ENCODE assay signal across 17 cellular contexts in the genomic region with DNA sequence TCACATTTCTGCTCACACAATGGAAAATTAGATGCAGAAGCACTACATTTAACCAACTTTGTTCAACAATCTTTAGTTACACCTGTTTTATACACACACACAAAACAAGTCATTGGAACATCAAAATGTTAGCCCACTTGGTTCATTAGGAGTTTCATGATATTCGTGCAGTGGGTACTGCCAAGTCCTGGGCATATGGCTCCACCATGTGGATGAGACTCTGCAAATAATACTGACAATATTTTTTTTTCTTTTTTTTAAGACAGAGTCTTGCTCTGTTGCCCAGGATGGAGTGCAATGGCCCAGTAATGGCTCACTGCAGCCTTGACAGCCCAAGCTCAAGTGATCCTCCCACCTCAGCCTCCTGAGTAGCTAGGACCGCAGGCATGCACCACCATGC. TPM values are rescaled to one million over a fixed set of nuclear protein-coding genes. Genes with fewer than 3 reads are reported as not detected.
DNase-seq lines count a peak whose midpoint lies in the region; TF ChIP-seq lines count a peak whose summit lies in the region.
"Had no signal": no experiment of that assay in that cellular context is flagged by ENCODE, and none has a peak within 500 bp of the region (broad histone marks: within the 10 kb centered on the region; RNA-seq: fewer than 3 reads in every experiment).

No MANE protein-coding gene starts in this region.

- no peak overlapping the region for H3K4me3 ChIP-seq in liver (ENCODE audit: low read depth in 1 of 3, low read length in 3 of 3)
- H3K4me3 ChIP-seq: heart right ventricle had no signal

- H3K4me1 Mint-ChIP-seq in chondrocyte (ENCODE audit: low read depth): no peaks in the 10 kb centered on the region
- H3K4me1 Mint-ChIP-seq: activated B cell treated with CpG ODN at 0.5 μM for 24 hours; activated CD8-positive, alpha-beta memory T cell treated with anti-CD3 and anti-CD28 coated beads, Interleukin-2, amount 10 ng/mL, durations not matched to agents 7 days and 5 days; central memory CD8-positive, alpha-beta T cell had no signal

- TF ChIP-seq CTCF in chondrocyte (IDR thresholded peaks at IDR 0.05) (peak; percentile 61), liver (IDR thresholded peaks at IDR 0.05; ENCODE audit: low read depth, low read length, missing input control) (no peak)

- no peak for TF ChIP-seq EP300 in Ishikawa (IDR thresholded peaks at IDR 0.05; ENCODE audit: borderline replicate concordance)

- H3K9ac ChIP-seq in liver (ENCODE audit: low read depth in 1 of 2, low read length in 2 of 2): no peak overlapping the region

- H3K27me3 ChIP-seq in liver (ENCODE audit: control insufficient read depth in 4 of 4, insufficient read depth in 4 of 4, low read length in 3 of 4): no peaks in the 10 kb centered on the region
- H3K27me3 ChIP-seq: heart right ventricle had no signal

- H3K27ac Mint-ChIP-seq in chondrocyte (ENCODE audit: unreplicated experiment): no peak overlapping the region
- H3K27ac Mint-ChIP-seq: activated B cell treated with CpG ODN at 0.5 μM for 24 hours; activated CD8-positive, alpha-beta memory T cell treated with anti-CD3 and anti-CD28 coated beads, Interleukin-2, amount 10 ng/mL, durations not matched to agents 7 days and 5 days; activated naive CD4-positive, alpha-beta T cell treated with anti-CD3 and anti-CD28 coated beads for 36 hours; natural killer cell treated with Interleukin-12 subunit alpha and Interleukin-12 subunit beta and Interleukin-15 and Interleukin-18, amount 100 ng/mL, for 72 hours had no signal

- H3K9me3 ChIP-seq in liver (ENCODE audit: control insufficient read depth in 4 of 4, low read length in 3 of 4): peaks cover 0 to 3% (median 1%) of the 10 kb centered on the region in 4 donors

- TF ChIP-seq RAD21 in Ishikawa (IDR thresholded peaks at IDR 0.05; ENCODE audit: low read depth) (peak; percentile 22; the same call in 1 of the 2 replicates), liver (IDR thresholded peaks at IDR 0.05) (peak; percentile 34 to 58)

- 91% methylated on average over 2 of the region's 2 CpGs for WGBS in liver

- no peak overlapping the region for H3K27ac ChIP-seq in liver (ENCODE audit: low read depth in 1 of 2, low read length in 2 of 2)
- H3K27ac ChIP-seq: heart right ventricle had no signal

- DNase-seq in Caki2 (ENCODE audit: low read depth) (peak; percentile 16), chondrocyte (ENCODE audit: low spot score) (no peak), cerebellar cortex (ENCODE audit: low spot score) (no peak), NCI-H1930 (lab: John Stamatoyannopoulos, UW) (no peak), LoVo (ENCODE audit: low spot score) (no peak)
- DNase-seq in stimulated activated CD4-positive, alpha-beta T cell treated with anti-CD3 and anti-CD28 coated beads, Interleukin-4, amount 100 ng/mL, for 24 hours: no peak
- DNase-seq: activated B cell treated with CpG ODN at 0.5 μM for 24 hours; activated CD8-positive, alpha-beta memory T cell treated with anti-CD3 and anti-CD28 coated beads, Interleukin-2, amount 10 ng/mL, durations not matched to agents 7 days and 5 days; activated naive CD4-positive, alpha-beta T cell treated with anti-CD3 and anti-CD28 coated beads for 36 hours; heart right ventricle; left colon; NCI-H1105 treated with DMSO at 0.1 percent for 48 hours; retina had no signal

- in situ Hi-C loops in Caki2 (cut with HindIII; ENCODE audit: low pct_unique_long_range_greater_than_20kb, low sequenced_read_pairs): no loop called here

- H3K27me3 Mint-ChIP-seq in chondrocyte (ENCODE audit: low read depth): no peaks in the 10 kb centered on the region
- H3K27me3 Mint-ChIP-seq: activated B cell treated with CpG ODN at 0.5 μM for 24 hours; activated CD8-positive, alpha-beta memory T cell treated with anti-CD3 and anti-CD28 coated beads, Interleukin-2, amount 10 ng/mL, durations not matched to agents 7 days and 5 days; central memory CD8-positive, alpha-beta T cell; natural killer cell treated with Interleukin-12 subunit alpha and Interleukin-12 subunit beta and Interleukin-15 and Interleukin-18, amount 100 ng/mL, for 72 hours had no signal

- H3K4me3 Mint-ChIP-seq in chondrocyte (ENCODE audit: unreplicated experiment): no peak overlapping the region
- H3K4me3 Mint-ChIP-seq: activated B cell treated with CpG ODN at 0.5 μM for 24 hours; activated CD8-positive, alpha-beta memory T cell treated with anti-CD3 and anti-CD28 coated beads, Interleukin-2, amount 10 ng/mL, durations not matched to agents 7 days and 5 days; activated naive CD4-positive, alpha-beta T cell treated with anti-CD3 and anti-CD28 coated beads for 36 hours; central memory CD8-positive, alpha-beta T cell; natural killer cell treated with Interleukin-12 subunit alpha and Interleukin-12 subunit beta and Interleukin-15 and Interleukin-18, amount 100 ng/mL, for 72 hours had no signal

- no peaks in the 10 kb centered on the region for H3K4me1 ChIP-seq in liver (ENCODE audit: control insufficient read depth in 4 of 4, insufficient read depth in 4 of 4, low read length in 3 of 4)
- H3K4me1 ChIP-seq: heart right ventricle had no signal

- H3K36me3 Mint-ChIP-seq in chondrocyte (ENCODE audit: low read depth): peaks cover 19% of the 10 kb centered on the region
- H3K36me3 Mint-ChIP-seq: activated CD8-positive, alpha-beta memory T cell treated with anti-CD3 and anti-CD28 coated beads, Interleukin-2, amount 10 ng/mL, durations not matched to agents 7 days and 5 days had no signal

- no peaks in the 10 kb centered on the region for H3K36me3 ChIP-seq in liver (ENCODE audit: control insufficient read depth in 4 of 4, insufficient read depth in 3 of 4, low read depth in 1 of 4, low read length in 3 of 4)

- H3K9me3 Mint-ChIP-seq in chondrocyte (ENCODE audit: low read depth): peaks cover 25% of the 10 kb centered on the region

TF ChIP-seq in Ishikawa, 13 proteins besides CTCF, POLR2A, EP300 and RAD21 (continues in another document):
- no peak for TF ChIP-seq TAF1 (IDR thresholded peaks at IDR 0.05; ENCODE audit: low read depth)
- TF ChIP-seq TEAD4 (IDR thresholded peaks at IDR 0.05): no peak
- no peak for TF ChIP-seq CREB1 (IDR thresholded peaks at IDR 0.05; ENCODE audit: low read depth)
- TF ChIP-seq ZBTB7A (IDR thresholded peaks at IDR 0.05; ENCODE audit: low read depth): no peak
- TF ChIP-seq CEBPB (IDR thresholded peaks at IDR 0.05): no peak
- TF ChIP-seq, protein P1, sequence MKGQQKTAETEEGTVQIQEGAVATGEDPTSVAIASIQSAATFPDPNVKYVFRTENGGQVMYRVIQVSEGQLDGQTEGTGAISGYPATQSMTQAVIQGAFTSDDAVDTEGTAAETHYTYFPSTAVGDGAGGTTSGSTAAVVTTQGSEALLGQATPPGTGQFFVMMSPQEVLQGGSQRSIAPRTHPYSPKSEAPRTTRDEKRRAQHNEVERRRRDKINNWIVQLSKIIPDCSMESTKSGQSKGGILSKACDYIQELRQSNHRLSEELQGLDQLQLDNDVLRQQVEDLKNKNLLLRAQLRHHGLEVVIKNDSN (IDR thresholded peaks at IDR 0.05): no peak
- TF ChIP-seq EGR1 (IDR thresholded peaks at IDR 0.05): no peak
- TF ChIP-seq YY1 (IDR thresholded peaks at IDR 0.05; ENCODE audit: low read depth): no peak
- TF ChIP-seq, protein P2, sequence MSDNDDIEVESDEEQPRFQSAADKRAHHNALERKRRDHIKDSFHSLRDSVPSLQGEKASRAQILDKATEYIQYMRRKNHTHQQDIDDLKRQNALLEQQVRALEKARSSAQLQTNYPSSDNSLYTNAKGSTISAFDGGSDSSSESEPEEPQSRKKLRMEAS (IDR thresholded peaks at IDR 0.05): no peak

TF ChIP-seq in liver, 16 proteins besides CTCF, POLR2A, EP300 and RAD21:
- no peak for TF ChIP-seq EGR1 (IDR thresholded peaks at IDR 0.05; ENCODE audit: low read depth in 2 of 2)
- TF ChIP-seq RXRA (IDR thresholded peaks at IDR 0.05): no peak
- TF ChIP-seq, protein P3, sequence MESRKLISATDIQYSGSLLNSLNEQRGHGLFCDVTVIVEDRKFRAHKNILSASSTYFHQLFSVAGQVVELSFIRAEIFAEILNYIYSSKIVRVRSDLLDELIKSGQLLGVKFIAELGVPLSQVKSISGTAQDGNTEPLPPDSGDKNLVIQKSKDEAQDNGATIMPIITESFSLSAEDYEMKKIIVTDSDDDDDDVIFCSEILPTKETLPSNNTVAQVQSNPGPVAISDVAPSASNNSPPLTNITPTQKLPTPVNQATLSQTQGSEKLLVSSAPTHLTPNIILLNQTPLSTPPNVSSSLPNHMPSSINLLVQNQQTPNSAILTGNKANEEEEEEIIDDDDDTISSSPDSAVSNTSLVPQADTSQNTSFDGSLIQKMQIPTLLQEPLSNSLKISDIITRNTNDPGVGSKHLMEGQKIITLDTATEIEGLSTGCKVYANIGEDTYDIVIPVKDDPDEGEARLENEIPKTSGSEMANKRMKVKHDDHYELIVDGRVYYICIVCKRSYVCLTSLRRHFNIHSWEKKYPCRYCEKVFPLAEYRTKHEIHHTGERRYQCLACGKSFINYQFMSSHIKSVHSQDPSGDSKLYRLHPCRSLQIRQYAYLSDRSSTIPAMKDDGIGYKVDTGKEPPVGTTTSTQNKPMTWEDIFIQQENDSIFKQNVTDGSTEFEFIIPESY (IDR thresholded peaks at IDR 0.05): no peak
- TF ChIP-seq NR2F2 (IDR thresholded peaks at IDR 0.05): no peak
- TF ChIP-seq GABPA (IDR thresholded peaks at IDR 0.05 in 1 of 2, conservative IDR thresholded peaks at IDR 0.05 in 1 of 2): no peak
- no peak for TF ChIP-seq HNF4A (conservative IDR thresholded peaks at IDR 0.05)
- TF ChIP-seq FOXA2 (IDR thresholded peaks at IDR 0.05): no peak
- TF ChIP-seq, protein P4, sequence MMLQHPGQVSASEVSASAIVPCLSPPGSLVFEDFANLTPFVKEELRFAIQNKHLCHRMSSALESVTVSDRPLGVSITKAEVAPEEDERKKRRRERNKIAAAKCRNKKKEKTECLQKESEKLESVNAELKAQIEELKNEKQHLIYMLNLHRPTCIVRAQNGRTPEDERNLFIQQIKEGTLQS (IDR thresholded peaks at IDR 0.05): no peak
- TF ChIP-seq FOXA1 (IDR thresholded peaks at IDR 0.05): no peak
- no peak for TF ChIP-seq YY1 (IDR thresholded peaks at IDR 0.05)

RNA-seq across cellular contexts. Expression of a gene that starts 34.5 kb away (rescaled TPM):
- total RNA-seq in Caki2 (2014; rRNA removed; shearing (Covaris generic); ENCODE audit: low replicate concordance): 2.3 and 6.0 TPM in 2 replicates
- total RNA-seq in chondrocyte (1.1 to 2.4 TPM (median 1.2 TPM) in 3 replicates), liver (10 to 100 TPM in 1 of 2 donors, 1 to 10 TPM in 1; 1.0 to 51.0 TPM)
- polyA plus RNA-seq in liver: 100 to 1,000 TPM in 1 of 2 donors, 10 to 100 TPM in 1; 15.0 to 119 TPM
- total RNA-seq: activated B cell treated with CpG ODN at 0.5 μM for 24 hours; activated CD8-positive, alpha-beta memory T cell treated with anti-CD3 and anti-CD28 coated beads, Interleukin-2, amount 10 ng/mL, durations not matched to agents 7 days and 5 days; activated naive CD4-positive, alpha-beta T cell treated with anti-CD3 and anti-CD28 coated beads for 36 hours; natural killer cell treated with Interleukin-12 subunit alpha and Interleukin-12 subunit beta and Interleukin-15 and Interleukin-18, amount 100 ng/mL, for 72 hours had no signal
